1 cellular context compared by ENCODE assay signal in genomic region chr11:44885065-44885777, GRCh38.
TF ChIP-seq lines count a peak whose summit lies in the region.

No MANE protein-coding gene starts in this region.

TF ChIP-seq in WTC11, 78 proteins besides CTCF, POLR2A, EP300 and RAD21 (continued from another document):
- peak; percentile 60; the same call in 1 of the 2 replicates for TF ChIP-seq PRDM15 (CRISPR knock-in tag; IDR thresholded peaks at IDR 0.05)
